In genomic region chr2:212078103-212078502, GRCh38 we compare ENCODE assay signal across 12 cellular contexts.
DNase-seq lines count a peak whose midpoint lies in the region; ATAC-seq, FAIRE-seq and TF ChIP-seq lines count a peak whose summit lies in the region.
"Had no signal": no experiment of that assay in that cellular context is flagged by ENCODE, and none has a peak within 500 bp of the region (broad histone marks: within the 10 kb centered on the region; RNA-seq: fewer than 3 reads in every experiment).

No MANE protein-coding gene starts in this region.

- TF ChIP-seq POLR2A in GM12891 (IDR thresholded peaks at IDR 0.05; ENCODE audit: low read depth, low read length): no peak

- TF ChIP-seq CTCF in fibroblast of lung (conservative IDR thresholded peaks at IDR 0.05 in 1 of 2, IDR thresholded peaks at IDR 0.05 in 1 of 2; ENCODE audit: low read depth in 1 of 2, low read length in 2 of 2): no peak
- no peak for TF ChIP-seq CTCF in HFFc6 (IDR thresholded peaks at IDR 0.05)
- no peak for TF ChIP-seq CTCF in ascending aorta (IDR thresholded peaks at IDR 0.05)

- H3K27ac Mint-ChIP-seq in HFFc6: no peak overlapping the region
- H3K27ac Mint-ChIP-seq: T-cell had no signal

- no peak overlapping the region for H3K27ac ChIP-seq in fibroblast of lung (ENCODE audit: insufficient read depth, low read length)
- H3K27ac ChIP-seq in ascending aorta: no peak overlapping the region
- H3K27ac ChIP-seq: HL-60 had no signal

- no peaks in the 10 kb centered on the region for H3K36me3 Mint-ChIP-seq in HFFc6 (ENCODE audit: low read depth)
- H3K36me3 Mint-ChIP-seq: T-cell had no signal

- peak overlapping the region; percentile 80 for H3K4me2 ChIP-seq in fibroblast of lung (ENCODE audit: extremely low read depth, insufficient read depth, low read length)

- no peaks in the 10 kb centered on the region; the same call in 1 of the 2 replicates for H3K27me3 Mint-ChIP-seq in HFFc6 (ENCODE audit: insufficient read depth)
- H3K27me3 Mint-ChIP-seq: T-cell had no signal

- H3K9me3 Mint-ChIP-seq in HFFc6: peaks cover 7% of the 10 kb centered on the region

- no peak overlapping the region for H2AFZ ChIP-seq in fibroblast of lung (ENCODE audit: low read length)

- H3K4me1 Mint-ChIP-seq in HFFc6 (ENCODE audit: low read depth): no peaks in the 10 kb centered on the region
- H3K4me1 Mint-ChIP-seq: T-cell had no signal

- intact Hi-C loops in ascending aorta (cut with DNase I) (no loop called here), left ventricle myocardium superior (cut with micrococcal nuclease) (no loop called here)

- H4K20me1 ChIP-seq in fibroblast of lung (ENCODE audit: control insufficient read depth, extremely low read depth, insufficient read depth, low read length): no peaks in the 10 kb centered on the region

- FAIRE-seq in GM12891 (lab: Jason Lieb, UNC): no peak

- H3K79me2 ChIP-seq in fibroblast of lung (ENCODE audit: control insufficient read depth, insufficient read depth, low read length): no peaks in the 10 kb centered on the region

- no peak overlapping the region for H3K4me3 ChIP-seq in fibroblast of lung (replicated peaks in 1 of 4; ENCODE audit: control extremely low read depth in 1 of 4, insufficient read depth in 1 of 4, low read depth in 3 of 4, low read length in 4 of 4)
- H3K4me3 ChIP-seq in ascending aorta: no peak overlapping the region

- peak; percentile 79 for ATAC-seq in GM18861 (IDR thresholded peaks at IDR 0.05; ENCODE audit: unreplicated experiment)
- ATAC-seq in GM21515 (IDR thresholded peaks at IDR 0.05; ENCODE audit: unreplicated experiment): peak; percentile 67
- ATAC-seq in HG03280 (IDR thresholded peaks at IDR 0.05; ENCODE audit: unreplicated experiment): peak; percentile 61
- no peak for ATAC-seq in left ventricle myocardium superior
- ATAC-seq: T-cell had no signal

- no peaks in the 10 kb centered on the region for H3K36me3 ChIP-seq in fibroblast of lung (ENCODE audit: control insufficient read depth, insufficient read depth, low read length)
- no peaks in the 10 kb centered on the region for H3K36me3 ChIP-seq in ascending aorta

- no peak overlapping the region for H3K4me3 Mint-ChIP-seq in HFFc6
- H3K4me3 Mint-ChIP-seq: T-cell had no signal

- H3K27me3 ChIP-seq in fibroblast of lung (ENCODE audit: control insufficient read depth, insufficient read depth, low read length): no peaks in the 10 kb centered on the region
- H3K27me3 ChIP-seq in ascending aorta: no peaks in the 10 kb centered on the region

- H3K4me1 ChIP-seq in fibroblast of lung (ENCODE audit: control insufficient read depth, extremely low read depth, insufficient read depth, low read length) (no peaks in the 10 kb centered on the region), ascending aorta (no peaks in the 10 kb centered on the region)

- no peak overlapping the region for H3K9ac ChIP-seq in fibroblast of lung (ENCODE audit: insufficient read depth, low read length)

- H3K9me3 ChIP-seq in fibroblast of lung (ENCODE audit: control insufficient read depth, insufficient read depth, low read depth, low read length): no peaks in the 10 kb centered on the region
- no peaks in the 10 kb centered on the region for H3K9me3 ChIP-seq in ascending aorta

- DNase-seq in fibroblast of lung (ENCODE audit: low read depth in 2 of 2) (no peak), GM12891 (ENCODE audit: insufficient read length, low spot score) (no peak), HFFc6 (no peak), ascending aorta (ENCODE audit: low spot score in 2 of 2) (no peak), left ventricle myocardium superior (no peak)
- DNase-seq: COR-L47; effector CD4-positive, alpha-beta T cell; T-cell had no signal

TF ChIP-seq in GM12891, 5 proteins besides CTCF, POLR2A, EP300 and RAD21:
- TF ChIP-seq POLR2AphosphoS5 (IDR thresholded peaks at IDR 0.05; ENCODE audit: low read depth, low read length): no peak
- TF ChIP-seq TAF1 (IDR thresholded peaks at IDR 0.05; ENCODE audit: low read depth, low read length): no peak
- no peak for TF ChIP-seq POU2F2 (IDR thresholded peaks at IDR 0.05; ENCODE audit: low read depth, low read length)
- no peak for TF ChIP-seq PAX5 (IDR thresholded peaks at IDR 0.05; ENCODE audit: insufficient read depth, low read length, severe bottlenecking)
- TF ChIP-seq SPI1 (IDR thresholded peaks at IDR 0.05; ENCODE audit: low read depth, low read length): no peak
